ENCODE assay signal across 8 cellular contexts in genomic region chr17:28745777-28746473, GRCh38. TPM values are rescaled to one million over a fixed set of nuclear protein-coding genes. Genes with fewer than 3 reads are reported as not detected.
DNase-seq lines count a peak whose midpoint lies in the region; ATAC-seq and TF ChIP-seq lines count a peak whose summit lies in the region.

No MANE protein-coding gene starts in this region.

- H3K36me3 Mint-ChIP-seq in H9 (ENCODE audit: insufficient read depth in 1 of 3, low read depth in 3 of 3): peaks cover 36 to 64% (median 40%) of the 10 kb centered on the region in 3 experiments; a peak in 6 of 7 replicates
- H3K36me3 Mint-ChIP-seq in activated B cell treated with CpG ODN at 0.5 μM for 24 hours (ENCODE audit: low read depth): peaks cover 72% of the 10 kb centered on the region

- H3K14ac ChIP-seq in H9 (ENCODE audit: insufficient read depth, low read length): peak overlapping the region; percentile 38; the same call in 1 of the 2 replicates

- H3K4me1 ChIP-seq in H9 (ENCODE audit: insufficient read depth, low read length): peaks cover 5% of the 10 kb centered on the region; the same call in 1 of the 2 replicates
- H3K4me1 ChIP-seq in iPS DF 6.9 (ENCODE audit: control insufficient read depth, insufficient read depth, low read length): peaks cover 15% of the 10 kb centered on the region
- peaks cover 34 to 98% (median 85%) of the 10 kb centered on the region in 6 donors for H3K4me1 ChIP-seq in spleen

- H3K4me3 ChIP-seq in iPS DF 6.9 (ENCODE audit: low read length) (peak overlapping the region; percentile 97; the same call in 1 of the 2 replicates), spleen (peak overlapping the region; percentile 0 to 91 (median 69))

- H3K9me3 ChIP-seq in H9 (ENCODE audit: control insufficient read depth, low read depth, low read length): no peaks in the 10 kb centered on the region
- no peaks in the 10 kb centered on the region for H3K9me3 ChIP-seq in iPS DF 6.9 (ENCODE audit: control insufficient read depth, insufficient read depth, low read length)
- H3K9me3 ChIP-seq in spleen: no peaks in the 10 kb centered on the region

- H3K79me1 ChIP-seq in H9 (ENCODE audit: insufficient read depth, low read depth, low read length, poor library complexity, severe bottlenecking): no peaks in the 10 kb centered on the region

- no peak overlapping the region for H2BK15ac ChIP-seq in H9 (ENCODE audit: low read depth, low read length)

- no peak overlapping the region for H2AK5ac ChIP-seq in H9 (ENCODE audit: insufficient read length, low read length)

- H3K4me3 Mint-ChIP-seq in H9 (peak overlapping the region; percentile 87 to 93), activated B cell treated with CpG ODN at 0.5 μM for 24 hours (peak overlapping the region; percentile 93)

- POLR2A ChIA-PET in activated B cell treated with CpG ODN at 0.5 μM for 24 hours (lab: Charles Lee): interaction anchor here (0.6 to 23.0 kb wide), 7 partner anchors 10 to 205 kb away, joined by 4 to 2384 read pairs (median 7); partner anchors contain the start of genes FLOT2, NEK8, PHF12 and PROCA1

- no peak overlapping the region for H3T11ph ChIP-seq in H9 (ENCODE audit: low read length)

- H4K20me1 ChIP-seq in H9 (ENCODE audit: control insufficient read depth, insufficient read depth, insufficient read length): no peaks in the 10 kb centered on the region

- no peak overlapping the region for H2BK120ac ChIP-seq in H9 (ENCODE audit: low read depth, low read length, poor library complexity, severe bottlenecking)

- ATAC-seq in activated B cell treated with CpG ODN at 0.5 μM for 24 hours (ENCODE audit: low read depth) (no peak), HG02759 (IDR thresholded peaks at IDR 0.05; ENCODE audit: unreplicated experiment) (no peak), HG02840 (IDR thresholded peaks at IDR 0.05; ENCODE audit: low FRiP score, unreplicated experiment) (no peak)

- no peak overlapping the region for H3K56ac ChIP-seq in H9 (ENCODE audit: insufficient read length, low read depth, low read length)

- peak overlapping the region; percentile 82 for H3K18ac ChIP-seq in H9 (ENCODE audit: insufficient read length, low read depth, low read length)

- peak overlapping the region; percentile 89 to 98 (median 97) for H3K27ac Mint-ChIP-seq in H9
- peak overlapping the region; percentile 84 for H3K27ac Mint-ChIP-seq in activated B cell treated with CpG ODN at 0.5 μM for 24 hours

- CTCF ChIA-PET in activated B cell treated with CpG ODN at 0.5 μM for 24 hours (lab: Charles Lee): interaction anchor here (1.0 to 17.6 kb wide), 2 partner anchors 19 to 25 kb away, joined by 5 to 545 read pairs; partner anchors contain the start of genes NEK8 and TLCD1

- H4K91ac ChIP-seq in H9 (ENCODE audit: insufficient read length, low read depth, low read length): no peak overlapping the region

- H3K36me3 ChIP-seq in iPS DF 6.9 (ENCODE audit: control insufficient read depth, insufficient read depth, low read length) (peaks cover 35% of the 10 kb centered on the region), spleen (peaks cover 0 to 36% (median 25%) of the 10 kb centered on the region in 6 donors)

- no peak overlapping the region for H3K23ac ChIP-seq in H9 (ENCODE audit: insufficient read length, low read depth, low read length)

- no peaks in the 10 kb centered on the region for H3K9me3 Mint-ChIP-seq in H9
- H3K9me3 Mint-ChIP-seq in activated B cell treated with CpG ODN at 0.5 μM for 24 hours: no peaks in the 10 kb centered on the region

- WGBS in H9 (ENCODE audit: extremely low coverage, insufficient read length, low lambda C conversion rate): no CpG with 5 or more reads among the region's 5 CpGs
- no CpG with 5 or more reads among the region's 5 CpGs for WGBS in iPS DF 6.9 (ENCODE audit: insufficient coverage, insufficient read length)
- 76 to 82% (median 80%) methylated on average over 3 to 5 of the region's 5 CpGs for WGBS in spleen, 5 donors

- no peak overlapping the region for H3K27ac ChIP-seq in H9 (ENCODE audit: insufficient read length, low read depth, low read length)
- no peak overlapping the region for H3K27ac ChIP-seq in iPS DF 6.9 (ENCODE audit: low read length)
- peak overlapping the region; percentile 13 to 96 (median 93) for H3K27ac ChIP-seq in spleen

- peaks cover 16% of the 10 kb centered on the region; the same call in 1 of the 2 replicates for H3K79me2 ChIP-seq in H9 (ENCODE audit: insufficient read depth, low read length)

- no peaks in the 10 kb centered on the region; the same call in none of the 2 replicates for H3K27me3 Mint-ChIP-seq in H9 (ENCODE audit: low read depth)
- no peaks in the 10 kb centered on the region for H3K27me3 Mint-ChIP-seq in activated B cell treated with CpG ODN at 0.5 μM for 24 hours

- no peak for TF ChIP-seq POLR2A in spleen (IDR thresholded peaks at IDR 0.05)

- H4K8ac ChIP-seq in H9 (replicated peaks; ENCODE audit: insufficient read length, low read depth, low read length): no peak overlapping the region

- peak overlapping the region; percentile 66 for H3K9ac ChIP-seq in H9 (ENCODE audit: extremely low read depth, insufficient read length, low read length)

- H2BK12ac ChIP-seq in H9 (ENCODE audit: insufficient read length, low read depth, low read length): no peak overlapping the region

- H2BK20ac ChIP-seq in H9 (ENCODE audit: low read depth, low read length, poor library complexity, severe bottlenecking): no peak overlapping the region

- H3K4ac ChIP-seq in H9 (ENCODE audit: low read depth, low read length): no peak overlapping the region

- H4K5ac ChIP-seq in H9 (ENCODE audit: insufficient read length, low read depth, low read length): no peak overlapping the region

- TF ChIP-seq CTCF in H9 (conservative IDR thresholded peaks at IDR 0.05) (no peak), activated B cell treated with CpG ODN at 0.5 μM for 24 hours (IDR thresholded peaks at IDR 0.05) (no peak), spleen (IDR thresholded peaks at IDR 0.05 in 8 of 11, conservative IDR thresholded peaks at IDR 0.05 in 3 of 11) (no peak)

- H2AFZ ChIP-seq in H9 (ENCODE audit: low read length): no peak overlapping the region

- H3K4me1 Mint-ChIP-seq in H9 (peaks cover 17 to 34% of the 10 kb centered on the region in 2 experiments), activated B cell treated with CpG ODN at 0.5 μM for 24 hours (peaks cover 70% of the 10 kb centered on the region)

- H2BK5ac ChIP-seq in H9 (ENCODE audit: insufficient read length, low read length): no peak overlapping the region

- peak overlapping the region; percentile 84 for H3K4me2 ChIP-seq in H9 (ENCODE audit: insufficient read depth, insufficient read length, low read length)

- peaks cover 15% of the 10 kb centered on the region for H3K23me2 ChIP-seq in H9 (ENCODE audit: insufficient read length, low read depth, low read length, poor library complexity, severe bottlenecking)

- DNase-seq in H9 (peak; percentile 69), activated B cell treated with CpG ODN at 0.5 μM for 24 hours (no peak), iPS DF 6.9 (ENCODE audit: low read depth, low spot score) (no peak), spleen (peak; percentile 72), NCI-H1930 (lab: John Stamatoyannopoulos, UW) (no peak), HPDE6-E6E7 (ENCODE audit: extremely low spot score) (no peak)

- intact Hi-C loops in activated B cell treated with CpG ODN at 0.5 μM for 24 hours (cut with micrococcal nuclease): no loop called here
- intact Hi-C loops in spleen (cut with DNase I; ENCODE audit: low total_unique reads): no loop called here

- H3K27me3 ChIP-seq in H9 (ENCODE audit: insufficient read depth, low read length): no peaks in the 10 kb centered on the region
- no peaks in the 10 kb centered on the region for H3K27me3 ChIP-seq in iPS DF 6.9 (ENCODE audit: control insufficient read depth, insufficient read depth, low read length)
- H3K27me3 ChIP-seq in spleen (replicated peaks in 1 of 7): peaks cover 0 to 14% (median 0%) of the 10 kb centered on the region in 7 donors

RNA-seq across cellular contexts. Expression of gene TRAF4, which starts 2.1 kb away (rescaled TPM):
- total RNA-seq in H9 (2021): 227 and 237 TPM in 2 replicates
- 754 and 903 TPM in 2 replicates for total RNA-seq in activated B cell treated with CpG ODN at 0.5 μM for 24 hours
- total RNA-seq in spleen: 10 to 100 TPM; 19.8 to 75.5 (median 32.7) TPM
- 10 to 100 TPM; 24.8 to 38.1 (median 35.6) TPM for polyA plus RNA-seq in spleen

RNA-seq across cellular contexts. Expression of gene NEK8, which starts 17.3 kb away (rescaled TPM):
- 16.6 and 18.8 TPM in 2 replicates for total RNA-seq in H9 (2021)
- total RNA-seq in activated B cell treated with CpG ODN at 0.5 μM for 24 hours: 24.8 and 29.7 TPM in 2 replicates
- total RNA-seq in spleen: 10 to 100 TPM in 6 of 7 donors, 1 to 10 TPM in 1; 8.9 to 17.6 (median 12.8) TPM
- 10 to 100 TPM in 1 of 3 donors, 1 to 10 TPM in 2; 7.3 to 14.3 (median 7.7) TPM for polyA plus RNA-seq in spleen

RNA-seq across cellular contexts. Expression of gene TLCD1, which starts 19.9 kb away (rescaled TPM):
- 46.4 and 50.7 TPM in 2 replicates for total RNA-seq in H9 (2021)
- 40.7 and 41.0 TPM in 2 replicates for total RNA-seq in activated B cell treated with CpG ODN at 0.5 μM for 24 hours
- total RNA-seq in spleen: 1 to 10 TPM in 5 of 7 donors, under 1 TPM in 1, not detected in 1; 0.97 to 2.6 (median 2.0) TPM
- polyA plus RNA-seq in spleen: 1 to 10 TPM; 2.3 to 3.5 (median 2.4) TPM

RNA-seq across cellular contexts. Expression of gene RPL23A, which starts 26.1 kb away (rescaled TPM):
- 2,008 and 2,053 TPM in 2 replicates for total RNA-seq in H9 (2021)
- total RNA-seq in activated B cell treated with CpG ODN at 0.5 μM for 24 hours: 3,189 and 3,657 TPM in 2 replicates
- total RNA-seq in spleen: 1,000 to 10,000 TPM in 4 of 7 donors, 100 to 1,000 TPM in 3; 571 to 2,010 (median 1,472) TPM
- polyA plus RNA-seq in spleen: 1,000 to 10,000 TPM; 2,562 to 3,144 (median 3,044) TPM

RNA-seq across cellular contexts. Expression of gene RAB34, which starts 28.3 kb away (rescaled TPM):
- total RNA-seq in H9 (2021) (189 and 190 TPM in 2 replicates), activated B cell treated with CpG ODN at 0.5 μM for 24 hours (21.3 and 23.9 TPM in 2 replicates), spleen (100 to 1,000 TPM in 1 of 7 donors, 10 to 100 TPM in 6; 31.4 to 111 (median 49.4) TPM)
- 10 to 100 TPM; 45.6 to 59.5 (median 56.6) TPM for polyA plus RNA-seq in spleen

Comparison
In these comparisons a context has a peak if more than half of its experiments do, and no peak if none do; other contexts are left out.
1. DNase-seq: peak in H9 (single experiment) and spleen (single experiment); none in activated B cell treated with CpG ODN at 0.5 μM for 24 hours (single experiment), iPS DF 6.9 (single experiment), NCI-H1930 (0 of 2) and HPDE6-E6E7 (single experiment).
2. H3K27ac ChIP-seq: peak in spleen (8 of 8); none in H9 (single experiment) and iPS DF 6.9 (single experiment).
3. RNA of gene TLCD1, which starts 19.9 kb away (total RNA-seq): 46.4 to 50.7 TPM in H9 and 40.7 to 41.0 TPM in activated B cell treated with CpG ODN at 0.5 μM for 24 hours; 0.97 to 2.6 TPM in spleen; every median in the first group is over 10 times any median in the second.